Comparison of ENCODE assay signal across 10 cellular contexts in genomic region chr6:28742668-28743270, GRCh38.
A peak's percentile ranks its signal among the peaks of the same experiment; 100 is the strongest.
DNase-seq lines count a peak whose midpoint lies in the region; ATAC-seq, FAIRE-seq and TF ChIP-seq lines count a peak whose summit lies in the region.
"Had no signal": no experiment of that assay in that cellular context is flagged by ENCODE, and none has a peak within 500 bp of the region (broad histone marks: within the 10 kb centered on the region; RNA-seq: fewer than 3 reads in every experiment).

No MANE protein-coding gene starts in this region.

- no peak overlapping the region for H2AFZ ChIP-seq in IMR-90 (replicated peaks; ENCODE audit: low read length, poor library complexity)
- peak overlapping the region; percentile 53 for H2AFZ ChIP-seq in keratinocyte (ENCODE audit: control insufficient read depth, low read length)

- H2BK15ac ChIP-seq in IMR-90 (ENCODE audit: low read depth, low read length), result no peak overlapping the region

- BruUV-seq in IMR-90 (replicated peaks; lab: Mats Ljungman, UMichigan), result no TSS peak

- no peak overlapping the region for H3K18ac ChIP-seq in IMR-90 (ENCODE audit: low read depth, low read length)

- no peaks in the 10 kb centered on the region for H3K36me3 ChIP-seq in IMR-90 (ENCODE audit: control insufficient read depth, insufficient read depth, low read length)
- no peaks in the 10 kb centered on the region for H3K36me3 ChIP-seq in keratinocyte (ENCODE audit: control insufficient read depth in 2 of 2, extremely low read depth in 1 of 2, insufficient read depth in 2 of 2, low read length in 2 of 2)
- no peaks in the 10 kb centered on the region for H3K36me3 ChIP-seq in adrenal gland (replicated peaks in 1 of 2)
- H3K36me3 ChIP-seq: pancreas had no signal

- no peak overlapping the region for H2BK5ac ChIP-seq in IMR-90 (ENCODE audit: low read depth, low read length, poor library complexity, severe bottlenecking)

- H3K79me1 ChIP-seq in IMR-90 (ENCODE audit: low read depth in 1 of 2, low read length in 2 of 2), result no peaks in the 10 kb centered on the region

- H3K27ac ChIP-seq in IMR-90 (ENCODE audit: insufficient read depth, low read length), result no peak overlapping the region
- H3K27ac ChIP-seq in keratinocyte (ENCODE audit: control insufficient read depth, insufficient read depth, low read length), result no peak overlapping the region
- no peak overlapping the region for H3K27ac ChIP-seq in adrenal gland
- H3K27ac ChIP-seq: pancreas had no signal

- H3K9ac ChIP-seq in IMR-90 (ENCODE audit: low read depth, low read length), result no peak overlapping the region
- peak overlapping the region; percentile 7 for H3K9ac ChIP-seq in keratinocyte (ENCODE audit: control insufficient read depth, extremely low read depth, insufficient read depth, low read length)

- no peak overlapping the region for H2BK20ac ChIP-seq in IMR-90 (ENCODE audit: low read depth, low read length)

- POLR2A ChIA-PET in IMR-90 (lab: Charles Lee; ENCODE audit: unreplicated experiment), result interaction anchor here (0.7 kb wide), 1 partner anchor 16 kb away, joined by 3 read pairs; no protein-coding TSS in a partner anchor

- H3K27me3 ChIP-seq in IMR-90 (ENCODE audit: control insufficient read depth, insufficient read depth, low read length), result peaks cover 9% of the 10 kb centered on the region
- H3K27me3 ChIP-seq in keratinocyte (ENCODE audit: control insufficient read depth, extremely low read depth, insufficient read depth, low read length), result peaks cover 23% of the 10 kb centered on the region
- peaks cover 34% of the 10 kb centered on the region for H3K27me3 ChIP-seq in adrenal gland

- H2BK120ac ChIP-seq in IMR-90 (ENCODE audit: low read depth, low read length), result no peak overlapping the region

- ATAC-seq in IMR-90 (ENCODE audit: low read depth) (peak; percentile 74), GM21515 (IDR thresholded peaks at IDR 0.05; ENCODE audit: unreplicated experiment) (no peak), GM19395 (IDR thresholded peaks at IDR 0.05; ENCODE audit: unreplicated experiment) (no peak)
- ATAC-seq: pancreas had no signal

- no peak overlapping the region for H4K91ac ChIP-seq in IMR-90 (ENCODE audit: insufficient read depth, low read depth, low read length)

- no peak overlapping the region for H3K23ac ChIP-seq in IMR-90 (ENCODE audit: low read depth, low read length)

- H3K56ac ChIP-seq in IMR-90 (ENCODE audit: extremely low read depth, insufficient read depth, low read length), result no peak overlapping the region

- no peak for TF ChIP-seq POLR2A in IMR-90 (IDR thresholded peaks at IDR 0.05; ENCODE audit: low read depth, low read length)
- TF ChIP-seq POLR2A in adrenal gland (IDR thresholded peaks at IDR 0.05), result no peak

- H3K14ac ChIP-seq in IMR-90 (replicated peaks; ENCODE audit: low read depth, low read length), result no peak overlapping the region

- H3K9me3 ChIP-seq in IMR-90 (ENCODE audit: control insufficient read depth, insufficient read depth, low read length), result no peaks in the 10 kb centered on the region
- no peaks in the 10 kb centered on the region for H3K9me3 ChIP-seq in keratinocyte (ENCODE audit: control insufficient read depth, low read depth, low read length)
- H3K9me3 ChIP-seq in adrenal gland (replicated peaks in 1 of 3), result no peaks in the 10 kb centered on the region
- H3K9me3 ChIP-seq: pancreas had no signal

- H3K4me1 ChIP-seq in IMR-90 (ENCODE audit: control insufficient read depth, insufficient read depth, low read length), result no peaks in the 10 kb centered on the region
- H3K4me1 ChIP-seq in keratinocyte (ENCODE audit: control insufficient read depth, extremely low read depth, insufficient read depth, low read length), result peaks cover 16% of the 10 kb centered on the region
- no peaks in the 10 kb centered on the region for H3K4me1 ChIP-seq in adrenal gland (replicated peaks in 1 of 2)
- H3K4me1 ChIP-seq: pancreas had no signal

- H3K4ac ChIP-seq in IMR-90 (ENCODE audit: low read depth, low read length), result no peak overlapping the region

- no peaks in the 10 kb centered on the region for H4K20me1 ChIP-seq in IMR-90 (ENCODE audit: insufficient read depth, low read length)
- no peaks in the 10 kb centered on the region for H4K20me1 ChIP-seq in keratinocyte (ENCODE audit: control insufficient read depth, extremely low read depth, insufficient read depth, low read length)

- no peak overlapping the region for H4K8ac ChIP-seq in IMR-90 (ENCODE audit: low read depth in 2 of 2, low read length in 2 of 2)

- dilution Hi-C loops in IMR-90 (cut with HindIII; ENCODE audit: low sequenced_read_pairs, unreplicated experiment), result no loop called here
- dilution Hi-C loops in keratinocyte (cut with MboI; ENCODE audit: extremely low pct_ligation_motif_present, low sequenced_read_pairs), result no loop called here

- intact Hi-C loops in IMR-90 (cut with micrococcal nuclease) (no loop called here), adrenal gland (cut with DNase I) (no loop called here)

- TF ChIP-seq RAD21 in IMR-90 (IDR thresholded peaks at IDR 0.05; ENCODE audit: low read length), result no peak

- DNase-seq in ELR (ENCODE audit: low read depth) (peak; percentile 91), IMR-90 (peak; percentile 72), keratinocyte (ENCODE audit: low read depth, low spot score) (peak; percentile 84), anterior cingulate cortex (lab: John Stamatoyannopoulos, UW) (no peak), adrenal gland (no peak)
- DNase-seq in activated T-cell treated with anti-CD3 and anti-CD28 coated beads, Interleukin-2, amount 50 U/mL, for 48 hours, result peak; percentile 62 to 70
- DNase-seq: NCI-H510A treated with DMSO at 0.1 percent for 48 hours, pancreas had no signal

- peak; percentile 23 for FAIRE-seq in keratinocyte (lab: Jason Lieb, UNC)
- FAIRE-seq: pancreas had no signal

- no peak overlapping the region for H2AK9ac ChIP-seq in IMR-90 (replicated peaks; ENCODE audit: low read depth, low read length, poor library complexity)

- H2AK5ac ChIP-seq in IMR-90 (ENCODE audit: low read depth, low read length), result no peak overlapping the region

- CTCF ChIA-PET in IMR-90 (lab: Yijun Ruan, JAX), result no interaction called here

- WGBS in IMR-90 (ENCODE audit: extremely low coverage in 2 of 2, insufficient read length in 1 of 2), 2 experiments, result no CpG with 5 or more reads among the region's 19 CpGs
- WGBS in adrenal gland, 4 donors, result 8 to 27% (median 11%) methylated on average over 19 of the region's 19 CpGs

- in situ Hi-C loops in IMR-90 (cut with MboI; ENCODE audit: low sequenced_read_pairs), result no loop called here

- H4K5ac ChIP-seq in IMR-90 (ENCODE audit: low read depth, low read length), result no peak overlapping the region

- TF ChIP-seq CTCF in IMR-90 (conservative IDR thresholded peaks at IDR 0.05; ENCODE audit: low read depth, low read length), result no peak
- TF ChIP-seq CTCF in keratinocyte (optimal IDR thresholded peaks at IDR 0.05 in 1 of 3, IDR thresholded peaks at IDR 0.05 in 1 of 3, conservative IDR thresholded peaks at IDR 0.05 in 1 of 3; ENCODE audit: extremely low read depth in 1 of 3, insufficient read depth in 2 of 3, low read length in 3 of 3), result no peak
- no peak for TF ChIP-seq CTCF in adrenal gland (IDR thresholded peaks at IDR 0.05)

- peak overlapping the region; percentile 47; the same call in 1 of the 2 replicates for H3K4me2 ChIP-seq in IMR-90 (ENCODE audit: low read depth, low read length)
- H3K4me2 ChIP-seq in keratinocyte (ENCODE audit: control insufficient read depth, extremely low read depth, insufficient read depth, low read depth, low read length), result peak overlapping the region; percentile 88

- peak overlapping the region; percentile 10; the same call in 1 of the 2 replicates for H3K4me3 ChIP-seq in IMR-90 (ENCODE audit: insufficient read depth, low read depth, low read length)
- peak overlapping the region; percentile 23 to 68 (median 65) for H3K4me3 ChIP-seq in keratinocyte (ENCODE audit: control insufficient read depth in 2 of 3, extremely low read depth in 1 of 3, insufficient read depth in 2 of 3, low read depth in 1 of 3, low read length in 3 of 3)
- no peak overlapping the region for H3K4me3 ChIP-seq in adrenal gland
- H3K4me3 ChIP-seq: pancreas had no signal

- no peaks in the 10 kb centered on the region for H3K79me2 ChIP-seq in keratinocyte (ENCODE audit: control insufficient read depth, insufficient read depth, low read length)

- H3K9me1 ChIP-seq in IMR-90 (ENCODE audit: insufficient read depth, low read length) (no peaks in the 10 kb centered on the region), keratinocyte (ENCODE audit: control insufficient read depth, extremely low read depth, insufficient read depth, low read length) (no peaks in the 10 kb centered on the region)

TF ChIP-seq in IMR-90, 13 proteins besides CTCF, POLR2A, EP300 and RAD21:
- TF ChIP-seq BHLHE40 (IDR thresholded peaks at IDR 0.05; ENCODE audit: low read depth, low read length), result peak; percentile 71; the same call in 1 of the 2 replicates
- TF ChIP-seq SMC3 (IDR thresholded peaks at IDR 0.05; ENCODE audit: low read depth, low read length), result no peak
- peak; percentile 18; the same call in 1 of the 2 replicates for TF ChIP-seq FOS (IDR thresholded peaks at IDR 0.05; ENCODE audit: low read depth, low read length)
- no peak for TF ChIP-seq CEBPB (IDR thresholded peaks at IDR 0.05; ENCODE audit: low read depth, low read length)
TF ChIP-seq in IMR-90: peak in this region for 2.

Comparison
In these comparisons a context has a peak if more than half of its experiments do, and no peak if none do; other contexts are left out.
1. DNase-seq: peak in ELR (single experiment), IMR-90 (single experiment), activated T-cell treated with anti-CD3 and anti-CD28 coated beads, Interleukin-2, amount 50 U/mL, for 48 hours (2 of 2) and keratinocyte (single experiment); none in anterior cingulate cortex (0 of 58) and adrenal gland (0 of 7).
2. H3K4me3 ChIP-seq: peak in IMR-90 (single experiment) and keratinocyte (3 of 3); none in adrenal gland (0 of 4).